ENCODE assay signal across 1 cellular context in the genomic region with DNA sequence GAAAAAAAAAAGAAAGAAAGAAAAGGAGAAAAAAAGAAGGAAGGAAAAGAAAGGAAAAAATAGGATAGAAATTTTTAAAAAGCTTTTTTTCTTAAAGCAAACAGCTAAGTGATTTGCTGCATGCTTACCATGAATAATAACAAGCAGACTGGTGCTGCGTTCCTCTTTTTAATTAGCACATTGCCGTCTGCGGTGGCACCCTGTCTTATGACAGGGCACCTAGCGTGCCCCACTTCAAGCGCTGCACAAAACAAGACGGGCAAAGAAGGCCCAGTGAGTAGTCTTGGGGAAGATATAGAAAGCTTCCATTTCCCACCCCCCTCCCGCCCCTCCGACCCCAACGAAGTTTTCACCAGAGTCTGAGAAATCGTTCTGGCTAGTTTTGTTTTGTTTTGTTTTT.
TF ChIP-seq lines count a peak whose summit lies in the region.

No MANE protein-coding gene starts in this region.

TF ChIP-seq in H1, 55 proteins besides CTCF, POLR2A, EP300 and RAD21:
- no peak for TF ChIP-seq ASH2L (IDR thresholded peaks at IDR 0.05; ENCODE audit: low read length)
